ENCODE assay signal across 12 cellular contexts in the genomic region with DNA sequence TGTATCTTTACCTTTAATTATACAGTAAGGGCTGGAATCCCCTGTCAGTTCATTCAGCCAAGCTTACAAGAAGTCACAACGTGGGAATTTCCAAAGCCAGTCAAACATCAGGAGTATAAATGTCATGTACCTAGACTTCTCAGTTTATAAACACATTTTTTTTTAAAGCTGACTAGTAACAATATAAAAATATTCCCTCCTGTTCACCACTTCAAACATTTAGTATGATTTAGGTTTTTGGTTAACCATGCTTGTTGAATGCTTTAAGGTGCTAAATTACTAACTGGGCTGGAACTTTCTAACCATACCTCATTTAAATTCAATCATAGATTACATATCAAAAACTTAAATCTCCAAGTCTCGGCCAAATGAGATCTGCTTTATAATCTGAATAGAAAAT. TPM values are rescaled to one million over a fixed set of nuclear protein-coding genes. Genes with fewer than 3 reads are reported as not detected.
DNase-seq lines count a peak whose midpoint lies in the region; ATAC-seq and TF ChIP-seq lines count a peak whose summit lies in the region.
"Had no signal": no experiment of that assay in that cellular context is flagged by ENCODE, and none has a peak within 500 bp of the region (broad histone marks: within the 10 kb centered on the region; RNA-seq: fewer than 3 reads in every experiment).

No MANE protein-coding gene starts in this region.

- peaks cover 73% of the 10 kb centered on the region for H3K4me1 Mint-ChIP-seq in activated T-helper 17 cell treated with anti-CD3 and anti-CD28 coated beads, Interleukin-2, amount 50 U/mL, for 72 hours

- DNase-seq in stimulated activated CD4-positive, alpha-beta T cell treated with anti-CD3 and anti-CD28 coated beads, Interleukin-4, amount 100 ng/mL, for 24 hours = peak; percentile 47
- no peak for DNase-seq in stimulated activated CD4-positive, alpha-beta T cell treated with anti-CD3 and anti-CD28 coated beads, Interleukin-12 subunit alpha, Interleukin-12 subunit beta, amount 100 ng/mL, for 4 hours
- DNase-seq in left lung = no peak
- DNase-seq in NCI-H187 (lab: John Stamatoyannopoulos, UW) = no peak
- DNase-seq in HuH-7.5 (ENCODE audit: low spot score) = no peak
- DNase-seq: DMS79 treated with DMSO at 0.1 percent for 48 hours, NCI-H2227 treated with DMSO at 0.1 percent for 48 hours, Right ventricle myocardium superior, spleen had no signal

- intact Hi-C loops in left lung (cut with DNase I) = no loop called here

- peaks cover 25% of the 10 kb centered on the region for H3K36me3 Mint-ChIP-seq in activated T-helper 17 cell treated with anti-CD3 and anti-CD28 coated beads, Interleukin-2, amount 50 U/mL, for 72 hours (ENCODE audit: low read depth)

- peak overlapping the region; percentile 85 for H3K27ac Mint-ChIP-seq in activated T-helper 17 cell treated with anti-CD3 and anti-CD28 coated beads, Interleukin-2, amount 50 U/mL, for 72 hours

- peak overlapping the region; percentile 66 for H3K4me3 Mint-ChIP-seq in activated T-helper 17 cell treated with anti-CD3 and anti-CD28 coated beads, Interleukin-2, amount 50 U/mL, for 72 hours

- H3K4me3 ChIP-seq in left lung = no peak overlapping the region
- H3K4me3 ChIP-seq: BLaER1, spleen had no signal

- no peaks in the 10 kb centered on the region for H3K9me3 Mint-ChIP-seq in activated T-helper 17 cell treated with anti-CD3 and anti-CD28 coated beads, Interleukin-2, amount 50 U/mL, for 72 hours

- no peaks in the 10 kb centered on the region for H3K27me3 Mint-ChIP-seq in activated T-helper 17 cell treated with anti-CD3 and anti-CD28 coated beads, Interleukin-2, amount 50 U/mL, for 72 hours

- H3K4me1 ChIP-seq in left lung = peaks cover 45 to 87% of the 10 kb centered on the region in 2 donors

- H3K27me3 ChIP-seq in left lung = no peaks in the 10 kb centered on the region
- H3K27me3 ChIP-seq: BLaER1, spleen had no signal

- TF ChIP-seq CTCF in left lung (IDR thresholded peaks at IDR 0.05) = no peak

- peak overlapping the region; percentile 43 to 62 for H3K27ac ChIP-seq in left lung
- H3K27ac ChIP-seq: BLaER1 had no signal

- no peaks in the 10 kb centered on the region for H3K36me3 ChIP-seq in left lung

- ATAC-seq in activated T-helper 17 cell treated with anti-CD3 and anti-CD28 coated beads, Interleukin-2, amount 50 U/mL, for 72 hours (replicated peaks) = peak; percentile 65
- no peak for ATAC-seq in left lung
- no peak for ATAC-seq in GM19452 (IDR thresholded peaks at IDR 0.05; ENCODE audit: unreplicated experiment)

- H3K9me3 ChIP-seq in left lung = no peaks in the 10 kb centered on the region
- H3K9me3 ChIP-seq: BLaER1, spleen had no signal

RNA-seq across cellular contexts. Expression of a gene that starts 44.0 kb away (rescaled TPM):
- 100 to 1,000 TPM; 123 to 142 TPM for total RNA-seq in activated T-helper 17 cell treated with anti-CD3 and anti-CD28 coated beads, Interleukin-2, amount 50 U/mL, for 72 hours
- total RNA-seq in left lung = 100 to 1,000 TPM; 145 to 162 TPM
